ENCODE assay signal across 1 cellular context in the genomic region with DNA sequence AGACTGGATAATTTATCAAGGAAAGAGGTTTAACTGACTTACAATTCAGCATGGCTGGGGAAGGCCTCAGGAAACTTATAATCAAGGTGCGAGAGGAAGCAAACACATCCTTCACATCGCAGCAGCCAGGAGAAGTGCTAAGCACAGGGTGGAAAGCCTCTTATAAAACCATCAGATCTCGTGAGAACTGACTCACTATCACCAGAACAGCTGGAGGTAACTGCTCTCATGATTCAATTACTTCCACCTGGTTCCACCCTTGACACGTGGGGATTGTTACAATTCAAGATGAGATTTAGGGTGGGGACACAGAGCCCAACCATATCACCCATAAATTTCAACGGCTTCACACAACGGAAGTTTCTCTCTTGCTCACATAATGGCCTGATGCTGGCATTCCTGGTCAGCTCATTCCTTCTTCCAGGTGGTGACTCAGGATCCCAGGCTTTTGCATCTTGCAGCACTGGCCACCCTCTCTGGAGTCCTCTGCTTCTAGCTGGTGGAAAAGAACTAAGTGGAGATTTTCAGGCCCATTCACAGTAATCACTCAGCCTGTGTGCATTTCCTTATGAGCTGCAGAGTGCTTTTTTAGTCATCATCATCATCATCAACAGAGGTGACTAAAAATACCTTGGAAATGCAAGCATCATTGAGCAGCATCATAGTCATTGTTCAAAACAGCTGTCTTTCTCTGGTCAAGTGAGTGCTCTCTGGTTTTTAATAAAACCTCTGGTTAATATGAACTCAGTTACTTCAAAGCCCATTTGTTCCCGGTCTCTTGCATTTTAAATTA.
TF ChIP-seq lines count a peak whose summit lies in the region.

No MANE protein-coding gene starts in this region.

TF ChIP-seq in HEK293, 187 proteins besides CTCF, POLR2A, EP300 and RAD21 (continued from another document):
- TF ChIP-seq ZSCAN16 (tag by site-specific recombination; IDR thresholded peaks at IDR 0.05) (no peak), SETDB1 (IDR thresholded peaks at IDR 0.05; ENCODE audit: insufficient read length, low read length) (peak; percentile 60), ZFP69B (tag by site-specific recombination; IDR thresholded peaks at IDR 0.05) (no peak), SCRT1 (tag by site-specific recombination; IDR thresholded peaks at IDR 0.05; ENCODE audit: borderline replicate concordance) (no peak), ZNF513 (tag by site-specific recombination; IDR thresholded peaks at IDR 0.05) (0 out of 2 replicates have a peak, but pooled peaks have one; percentile 17), ZBTB26 (tag by site-specific recombination; optimal IDR thresholded peaks at IDR 0.05) (no peak), ZNF707 (tag by site-specific recombination; IDR thresholded peaks at IDR 0.05) (no peak)
- TF ChIP-seq, protein P1, sequence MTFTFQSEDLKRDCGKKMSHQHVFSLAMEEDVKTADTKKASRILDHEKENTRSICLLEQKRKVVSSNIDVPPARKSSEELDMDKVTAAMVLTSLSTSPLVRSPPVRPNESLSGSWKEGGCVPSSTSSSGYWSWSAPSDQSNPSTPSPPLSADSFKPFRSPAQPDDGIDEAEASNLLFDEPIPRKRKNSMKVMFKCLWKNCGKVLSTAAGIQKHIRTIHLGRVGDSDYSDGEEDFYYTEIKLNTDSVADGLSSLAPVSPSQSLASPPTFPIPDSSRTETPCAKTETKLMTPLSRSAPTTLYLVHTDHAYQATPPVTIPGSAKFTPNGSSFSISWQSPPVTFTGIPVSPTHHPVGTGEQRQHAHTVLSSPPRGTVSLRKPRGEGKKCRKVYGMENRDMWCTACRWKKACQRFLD (tag by site-specific recombination; IDR thresholded peaks at IDR 0.05), result no peak
